In genomic region chr7:7323352-7323751, GRCh38 we compare ENCODE assay signal across 11 cellular contexts.
DNase-seq lines count a peak whose midpoint lies in the region; ATAC-seq and TF ChIP-seq lines count a peak whose summit lies in the region.
"Had no signal": no experiment of that assay in that cellular context is flagged by ENCODE, and none has a peak within 500 bp of the region (broad histone marks: within the 10 kb centered on the region; RNA-seq: fewer than 3 reads in every experiment).

No MANE protein-coding gene starts in this region.

- H3K36me3 ChIP-seq in stomach = no peaks in the 10 kb centered on the region
- H3K36me3 ChIP-seq: brain microvascular endothelial cell, gastroesophageal sphincter had no signal

- no peak for TF ChIP-seq CTCF in stomach (IDR thresholded peaks at IDR 0.05)

- 65 to 77% (median 70%) methylated on average over 6 of the region's 6 CpGs for WGBS in stomach, 5 donors

- no peaks in the 10 kb centered on the region for H3K9me3 ChIP-seq in stomach
- H3K9me3 ChIP-seq: gastroesophageal sphincter had no signal

- TF ChIP-seq POLR2A in stomach (IDR thresholded peaks at IDR 0.05) = no peak

- peaks cover 0 to 6% (median 3%) of the 10 kb centered on the region in 4 donors for H3K4me1 ChIP-seq in stomach
- H3K4me1 ChIP-seq: gastroesophageal sphincter had no signal

- no peak for TF ChIP-seq EP300 in stomach (IDR thresholded peaks at IDR 0.05)

- H3K4me3 ChIP-seq in stomach = no peak overlapping the region
- H3K4me3 ChIP-seq: gastroesophageal sphincter had no signal

- H3K27me3 ChIP-seq in stomach = no peaks in the 10 kb centered on the region
- H3K27me3 ChIP-seq: brain microvascular endothelial cell, gastroesophageal sphincter had no signal

- ATAC-seq in GM19043 (IDR thresholded peaks at IDR 0.05; ENCODE audit: low read depth, unreplicated experiment) (peak; percentile 73), HG02759 (IDR thresholded peaks at IDR 0.05; ENCODE audit: unreplicated experiment) (peak; percentile 57)
- ATAC-seq: activated CD8-positive, alpha-beta T cell treated with anti-CD3 and anti-CD28 coated beads, Interleukin-2, amount 10 ng/mL, durations not matched to agents 7 days and 5 days; gastroesophageal sphincter had no signal

- DNase-seq in NCI-H187 (lab: John Stamatoyannopoulos, UW) (peak; percentile 65 to 89), renal cortical epithelial cell (ENCODE audit: low read depth) (peak; percentile 91), stomach (no peak), inferior parietal cortex (ENCODE audit: extremely low spot score) (no peak)
- no peak for DNase-seq in stimulated activated CD8-positive, alpha-beta memory T cell treated with anti-CD3 and anti-CD28 coated beads, Interleukin-4, amount 100 ng/mL, for 48 hours
- DNase-seq: activated CD8-positive, alpha-beta T cell treated with anti-CD3 and anti-CD28 coated beads, Interleukin-2, amount 10 ng/mL, durations not matched to agents 7 days and 5 days; brain microvascular endothelial cell; stimulated activated CD4-positive, alpha-beta T cell treated with anti-CD3 and anti-CD28 coated beads, Interleukin-4, amount 100 ng/mL, for 1 hour had no signal

- intact Hi-C loops in stomach (cut with DNase I; ENCODE audit: low total_unique reads) = no loop called here

- H3K27ac ChIP-seq in stomach = no peak overlapping the region
- H3K27ac ChIP-seq: brain microvascular endothelial cell, gastroesophageal sphincter had no signal

Comparison
In these comparisons a context has a peak if more than half of its experiments do, and no peak if none do; other contexts are left out.
1. DNase-seq: peak in NCI-H187 (2 of 2) and renal cortical epithelial cell (single experiment); none in stomach (single experiment), stimulated activated CD8-positive, alpha-beta memory T cell treated with anti-CD3 and anti-CD28 coated beads, Interleukin-4, amount 100 ng/mL, for 48 hours (single experiment) and inferior parietal cortex (single experiment).